ENCODE assay signal across 19 cellular contexts in genomic region chr17:27222515-27222914, GRCh38.
A peak's percentile ranks its signal among the peaks of the same experiment; 100 is the strongest.
DNase-seq lines count a peak whose midpoint lies in the region; ATAC-seq and TF ChIP-seq lines count a peak whose summit lies in the region.
"Had no signal": no experiment of that assay in that cellular context is flagged by ENCODE, and none has a peak within 500 bp of the region (broad histone marks: within the 10 kb centered on the region; RNA-seq: fewer than 3 reads in every experiment).

No MANE protein-coding gene starts in this region.

- H3K4me1 ChIP-seq in HEK293 (ENCODE audit: control insufficient read depth, insufficient read depth, low read length) = no peaks in the 10 kb centered on the region
- H3K4me1 ChIP-seq: Caco-2 had no signal

- no peak overlapping the region for H3K4me3 ChIP-seq in HEK293 (ENCODE audit: low read depth, low read length)
- H3K4me3 ChIP-seq: A549; BLaER1 treated with 17β-estradiol and CSF1 and Interleukin-3, amounts not matched to agents 10 nM and 100 nM had no signal

- POLR2A ChIA-PET in HEK293 (lab: Yijun Ruan, JAX) = no interaction called here

- no peak for ATAC-seq in stimulated activated memory B cell treated with anti-CD40 and anti-IgM and Interleukin-4, amounts not matched to agents 10 μg/mL and 1 μg/mL and 100 μg/mL, for 72 hours
- ATAC-seq in HG03432 (IDR thresholded peaks at IDR 0.05; ENCODE audit: unreplicated experiment) = no peak
- no peak for ATAC-seq in HG03135 (IDR thresholded peaks at IDR 0.05; ENCODE audit: unreplicated experiment)
- ATAC-seq: A549; CD8-positive, alpha-beta T cell had no signal

- H3K27ac Mint-ChIP-seq in T-helper 1 cell treated with Interleukin-12 subunit alpha and Interleukin-12 subunit beta and Interleukin-4 antibody, amounts not matched to agents 30 μg/mL and 1 μg/mL, for 36 hours = peak overlapping the region; percentile 8
- H3K27ac Mint-ChIP-seq in dendritic cell treated with granulocyte-macrophage colony-stimulating factor and Interleukin-4, amounts not matched to agents 40 ng/mL and 50 ng/mL, for 4 days = peak overlapping the region; percentile 10
- peak overlapping the region; percentile 25 for H3K27ac Mint-ChIP-seq in stimulated activated memory B cell treated with anti-CD40 and anti-IgM and Interleukin-4, amounts not matched to agents 10 μg/mL and 1 μg/mL and 100 μg/mL, for 72 hours
- H3K27ac Mint-ChIP-seq: B cell; CD4-positive, alpha-beta T cell; CD8-positive, alpha-beta T cell had no signal

- no peaks in the 10 kb centered on the region for H3K36me3 ChIP-seq in HEK293 (ENCODE audit: control insufficient read depth in 2 of 2, insufficient read depth in 1 of 2, low read length in 2 of 2)
- H3K36me3 ChIP-seq: BLaER1 treated with 17β-estradiol and CSF1 and Interleukin-3, amounts not matched to agents 10 nM and 100 nM had no signal

- H3K4me1 Mint-ChIP-seq in T-helper 1 cell treated with Interleukin-12 subunit alpha and Interleukin-12 subunit beta and Interleukin-4 antibody, amounts not matched to agents 30 μg/mL and 1 μg/mL, for 36 hours (ENCODE audit: low read depth) = peaks cover 11% of the 10 kb centered on the region
- H3K4me1 Mint-ChIP-seq in dendritic cell treated with granulocyte-macrophage colony-stimulating factor and Interleukin-4, amounts not matched to agents 40 ng/mL and 50 ng/mL, for 4 days (ENCODE audit: low read depth) = peaks cover 18% of the 10 kb centered on the region
- peaks cover 20% of the 10 kb centered on the region for H3K4me1 Mint-ChIP-seq in stimulated activated memory B cell treated with anti-CD40 and anti-IgM and Interleukin-4, amounts not matched to agents 10 μg/mL and 1 μg/mL and 100 μg/mL, for 72 hours

- peaks cover 10% of the 10 kb centered on the region for H3K27me3 Mint-ChIP-seq in T-helper 1 cell treated with Interleukin-12 subunit alpha and Interleukin-12 subunit beta and Interleukin-4 antibody, amounts not matched to agents 30 μg/mL and 1 μg/mL, for 36 hours (ENCODE audit: low read depth)
- no peaks in the 10 kb centered on the region for H3K27me3 Mint-ChIP-seq in dendritic cell treated with granulocyte-macrophage colony-stimulating factor and Interleukin-4, amounts not matched to agents 40 ng/mL and 50 ng/mL, for 4 days
- no peaks in the 10 kb centered on the region for H3K27me3 Mint-ChIP-seq in stimulated activated memory B cell treated with anti-CD40 and anti-IgM and Interleukin-4, amounts not matched to agents 10 μg/mL and 1 μg/mL and 100 μg/mL, for 72 hours
- H3K27me3 Mint-ChIP-seq: B cell had no signal

- TF ChIP-seq CTCF in HEK293 (tag by site-specific recombination; IDR thresholded peaks at IDR 0.05) = no peak

- H3K27ac ChIP-seq in HEK293 (ENCODE audit: extremely low read depth, low read depth, low read length) = no peak overlapping the region
- H3K27ac ChIP-seq: 22Rv1; A549; BLaER1 treated with 17β-estradiol and CSF1 and Interleukin-3, amounts not matched to agents 10 nM and 100 nM; C4-2B had no signal

- DNase-seq in T-helper 1 cell = no peak
- DNase-seq: AML-193; Caco-2; Calu3; CD4-positive, alpha-beta T cell; CD8-positive, alpha-beta T cell; DMS79 treated with DMSO at 0.1 percent for 48 hours; GF-D8 had no signal

- no peaks in the 10 kb centered on the region for H3K36me3 Mint-ChIP-seq in T-helper 1 cell treated with Interleukin-12 subunit alpha and Interleukin-12 subunit beta and Interleukin-4 antibody, amounts not matched to agents 30 μg/mL and 1 μg/mL, for 36 hours (ENCODE audit: low read depth)
- H3K36me3 Mint-ChIP-seq in dendritic cell treated with granulocyte-macrophage colony-stimulating factor and Interleukin-4, amounts not matched to agents 40 ng/mL and 50 ng/mL, for 4 days (ENCODE audit: low read depth) = no peaks in the 10 kb centered on the region
- no peaks in the 10 kb centered on the region for H3K36me3 Mint-ChIP-seq in stimulated activated memory B cell treated with anti-CD40 and anti-IgM and Interleukin-4, amounts not matched to agents 10 μg/mL and 1 μg/mL and 100 μg/mL, for 72 hours
- H3K36me3 Mint-ChIP-seq: CD8-positive, alpha-beta T cell had no signal

- H3K9me3 Mint-ChIP-seq in T-helper 1 cell treated with Interleukin-12 subunit alpha and Interleukin-12 subunit beta and Interleukin-4 antibody, amounts not matched to agents 30 μg/mL and 1 μg/mL, for 36 hours = no peaks in the 10 kb centered on the region
- H3K9me3 Mint-ChIP-seq in dendritic cell treated with granulocyte-macrophage colony-stimulating factor and Interleukin-4, amounts not matched to agents 40 ng/mL and 50 ng/mL, for 4 days = no peaks in the 10 kb centered on the region
- H3K9me3 Mint-ChIP-seq in stimulated activated memory B cell treated with anti-CD40 and anti-IgM and Interleukin-4, amounts not matched to agents 10 μg/mL and 1 μg/mL and 100 μg/mL, for 72 hours = no peaks in the 10 kb centered on the region
- H3K9me3 Mint-ChIP-seq: CD4-positive, alpha-beta T cell had no signal

- H3K4me3 Mint-ChIP-seq in T-helper 1 cell treated with Interleukin-12 subunit alpha and Interleukin-12 subunit beta and Interleukin-4 antibody, amounts not matched to agents 30 μg/mL and 1 μg/mL, for 36 hours = no peak overlapping the region
- H3K4me3 Mint-ChIP-seq in dendritic cell treated with granulocyte-macrophage colony-stimulating factor and Interleukin-4, amounts not matched to agents 40 ng/mL and 50 ng/mL, for 4 days = no peak overlapping the region
- no peak overlapping the region for H3K4me3 Mint-ChIP-seq in stimulated activated memory B cell treated with anti-CD40 and anti-IgM and Interleukin-4, amounts not matched to agents 10 μg/mL and 1 μg/mL and 100 μg/mL, for 72 hours
- H3K4me3 Mint-ChIP-seq: B cell; CD4-positive, alpha-beta T cell; CD8-positive, alpha-beta T cell had no signal

- H3K9me3 ChIP-seq in HEK293 (ENCODE audit: control insufficient read depth, insufficient read depth, low read depth, low read length) = no peaks in the 10 kb centered on the region
- H3K9me3 ChIP-seq: Caco-2 had no signal

- CTCF ChIA-PET in HEK293 (lab: Yijun Ruan, JAX) = interaction anchor here (0.6 to 0.8 kb wide), 3 partner anchors 14 to 502 kb away, joined by 3 to 5 read pairs (median 4); no protein-coding TSS in a partner anchor

- intact Hi-C loops in dendritic cell treated with granulocyte-macrophage colony-stimulating factor and Interleukin-4, amounts not matched to agents 40 ng/mL and 50 ng/mL, for 4 days (cut with micrococcal nuclease) = no loop called here

TF ChIP-seq in HEK293, 187 proteins besides CTCF, POLR2A, EP300 and RAD21:
- TF ChIP-seq PRDM1 (tag by site-specific recombination; IDR thresholded peaks at IDR 0.05) (peak; percentile 86), BCL6B (tag by site-specific recombination; IDR thresholded peaks at IDR 0.05) (no peak), ZNF335 (tag by site-specific recombination; conservative IDR thresholded peaks at IDR 0.05) (no peak), ZNF366 (tag by site-specific recombination; conservative IDR thresholded peaks at IDR 0.05) (peak; percentile 83), MEIS1 (CRISPR knock-in tag; IDR thresholded peaks at IDR 0.05; ENCODE audit: borderline replicate concordance) (no peak), ZBTB49 (tag by site-specific recombination; IDR thresholded peaks at IDR 0.05; ENCODE audit: low read depth) (no peak), ZNF830 (tag by site-specific recombination; IDR thresholded peaks at IDR 0.05; ENCODE audit: low read depth) (no peak)
